Comparison of ENCODE assay signal across 27 cellular contexts in genomic region chr3:107795514-107796094, GRCh38.
DNase-seq lines count a peak whose midpoint lies in the region; ATAC-seq, FAIRE-seq and TF ChIP-seq lines count a peak whose summit lies in the region.
"Had no signal": no experiment of that assay in that cellular context is flagged by ENCODE, and none has a peak within 500 bp of the region (broad histone marks: within the 10 kb centered on the region; RNA-seq: fewer than 3 reads in every experiment).

No MANE protein-coding gene starts in this region.

- H3K4me2 ChIP-seq in HepG2 (ENCODE audit: low read depth, low read length) = no peak overlapping the region
- H3K4me2 ChIP-seq: hepatocyte, KMS-11 had no signal

- peaks cover 73% of the 10 kb centered on the region for H3K36me3 Mint-ChIP-seq in activated B cell treated with CpG ODN at 0.5 μM for 24 hours (ENCODE audit: low read depth)
- peaks cover 22 to 46% of the 10 kb centered on the region in 2 donors for H3K36me3 Mint-ChIP-seq in stimulated activated naive B cell treated with anti-CD40 and anti-IgM and Interleukin-4, amounts not matched to agents 10 μg/mL and 1 μg/mL and 100 μg/mL, for 72 hours

- H3K27ac Mint-ChIP-seq in activated B cell treated with CpG ODN at 0.5 μM for 24 hours = peak overlapping the region; percentile 63
- H3K27ac Mint-ChIP-seq in stimulated activated naive B cell treated with anti-CD40 and anti-IgM and Interleukin-4, amounts not matched to agents 10 μg/mL and 1 μg/mL and 100 μg/mL, for 72 hours = peak overlapping the region; percentile 94
- H3K27ac Mint-ChIP-seq: dendritic cell treated with granulocyte-macrophage colony-stimulating factor and Interleukin-4, amounts not matched to agents 40 ng/mL and 50 ng/mL, for 4 days had no signal

- DNase-seq in activated B cell treated with CpG ODN at 0.5 μM for 24 hours = no peak
- no peak for DNase-seq in left ventricle myocardium superior
- no peak for DNase-seq in stimulated activated naive B cell treated with anti-CD40 and anti-IgM and Interleukin-4, amounts not matched to agents 10 μg/mL and 1 μg/mL and 100 μg/mL, for 72 hours
- no peak for DNase-seq in HepG2 (ENCODE audit: low spot score)
- DNase-seq in T-helper 1 cell = no peak
- DNase-seq in NCI-H774 (lab: John Stamatoyannopoulos, UW) = no peak
- DNase-seq: activated CD4-positive, CD25-positive, alpha-beta regulatory T cell treated with anti-CD3 and anti-CD28 coated beads, Interleukin-2, amount 50 U/mL, for 72 hours; DMS79; foreskin fibroblast; NCI-H1092; NCI-H2081; NCI-H446 treated with DMSO at 0.1 percent for 48 hours; psoas muscle; stimulated activated CD4-positive, alpha-beta T cell treated with anti-CD3 and anti-CD28 coated beads, Interleukin-4, amount 100 ng/mL, for 1 hour; upper lobe of right lung had no signal

- peak overlapping the region; percentile 63 for H3K4me3 Mint-ChIP-seq in activated B cell treated with CpG ODN at 0.5 μM for 24 hours
- peak overlapping the region in 1 of 2 donors; percentile 55 for H3K4me3 Mint-ChIP-seq in stimulated activated naive B cell treated with anti-CD40 and anti-IgM and Interleukin-4, amounts not matched to agents 10 μg/mL and 1 μg/mL and 100 μg/mL, for 72 hours
- H3K4me3 Mint-ChIP-seq: dendritic cell treated with granulocyte-macrophage colony-stimulating factor and Interleukin-4, amounts not matched to agents 40 ng/mL and 50 ng/mL, for 4 days; nephron had no signal

- no peak overlapping the region for H3K4me3 ChIP-seq in HepG2 (replicated peaks in 1 of 3; ENCODE audit: insufficient read depth in 1 of 3, low read depth in 2 of 3, low read length in 3 of 3)
- H3K4me3 ChIP-seq: hepatocyte, psoas muscle, upper lobe of right lung had no signal

- TF ChIP-seq EP300 in HepG2 (IDR thresholded peaks at IDR 0.05; ENCODE audit: low read depth in 2 of 2, low read length in 2 of 2) = no peak
- no peak for TF ChIP-seq EP300 in HepG2 (CRISPR knock-in tag; IDR thresholded peaks at IDR 0.05; ENCODE audit: borderline replicate concordance)

- 97% methylated on average over 3 of the region's 3 CpGs for WGBS in HepG2 (ENCODE audit: low lambda C conversion rate)

- ATAC-seq in GM21423 (IDR thresholded peaks at IDR 0.05; ENCODE audit: unreplicated experiment) (peak; percentile 62), activated B cell treated with CpG ODN at 0.5 μM for 24 hours (ENCODE audit: low read depth) (peak; percentile 25), left ventricle myocardium superior (peak; percentile 76), HepG2 (no peak)
- ATAC-seq in stimulated activated naive B cell treated with anti-CD40 and anti-IgM and Interleukin-4, amounts not matched to agents 10 μg/mL and 1 μg/mL and 100 μg/mL, for 72 hours (replicated peaks) = peak; percentile 45 to 58

- no peak for TF ChIP-seq POLR2A in HepG2 (IDR thresholded peaks at IDR 0.05; ENCODE audit: insufficient read depth in 1 of 2, low read depth in 2 of 2, low read length in 2 of 2)

- H2AFZ ChIP-seq in HepG2 (ENCODE audit: low read length) = no peak overlapping the region
- H2AFZ ChIP-seq: hepatocyte had no signal

- H3K27me3 Mint-ChIP-seq in activated B cell treated with CpG ODN at 0.5 μM for 24 hours = no peaks in the 10 kb centered on the region
- no peaks in the 10 kb centered on the region for H3K27me3 Mint-ChIP-seq in stimulated activated naive B cell treated with anti-CD40 and anti-IgM and Interleukin-4, amounts not matched to agents 10 μg/mL and 1 μg/mL and 100 μg/mL, for 72 hours
- H3K27me3 Mint-ChIP-seq: dendritic cell treated with granulocyte-macrophage colony-stimulating factor and Interleukin-4, amounts not matched to agents 40 ng/mL and 50 ng/mL, for 4 days had no signal

- in situ Hi-C loops in HepG2 (cut with HindIII; ENCODE audit: extremely low pct_ligation_motif_present, low pct_unique_long_range_greater_than_20kb) = no loop called here

- TF ChIP-seq RAD21 in HepG2 (CRISPR knock-in tag; IDR thresholded peaks at IDR 0.05) = no peak

- peaks cover 14% of the 10 kb centered on the region for H3K4me1 ChIP-seq in HepG2 (ENCODE audit: insufficient read depth, low read length)
- H3K4me1 ChIP-seq: psoas muscle had no signal

- CTCF ChIA-PET in activated B cell treated with CpG ODN at 0.5 μM for 24 hours (lab: Charles Lee) (no interaction called here), HepG2 (lab: Yijun Ruan, JAX; ENCODE audit: low intra/inter-chr PET ratio, low total read pairs) (no interaction called here)

- no peaks in the 10 kb centered on the region for H3K9me3 ChIP-seq in HepG2 (ENCODE audit: low read length)
- H3K9me3 ChIP-seq: psoas muscle, upper lobe of right lung had no signal

- H3K27me3 ChIP-seq in HepG2 (ENCODE audit: control insufficient read depth in 1 of 2, insufficient read depth in 2 of 2, low read length in 2 of 2) = no peaks in the 10 kb centered on the region
- H3K27me3 ChIP-seq: hepatocyte, upper lobe of right lung had no signal

- no peak for FAIRE-seq in HepG2 (lab: Jason Lieb, UNC)
- FAIRE-seq: bronchial epithelial cell, endothelial cell of umbilical vein, GM12891, GM19239, H1, islet of Langerhans had no signal

- H3K79me2 ChIP-seq in HepG2 (ENCODE audit: insufficient read depth, low read length) = no peaks in the 10 kb centered on the region
- H3K79me2 ChIP-seq: hepatocyte had no signal

- H3K9me3 Mint-ChIP-seq in activated B cell treated with CpG ODN at 0.5 μM for 24 hours = no peaks in the 10 kb centered on the region
- peaks cover 0 to under 1% of the 10 kb centered on the region in 2 donors for H3K9me3 Mint-ChIP-seq in stimulated activated naive B cell treated with anti-CD40 and anti-IgM and Interleukin-4, amounts not matched to agents 10 μg/mL and 1 μg/mL and 100 μg/mL, for 72 hours
- H3K9me3 Mint-ChIP-seq: nephron had no signal

- peaks cover 8 to 32% of the 10 kb centered on the region in 2 experiments for H3K36me3 ChIP-seq in HepG2 (replicated peaks in 1 of 2; ENCODE audit: control insufficient read depth in 1 of 2, insufficient read depth in 2 of 2, low read length in 2 of 2)

- POLR2A ChIA-PET in activated B cell treated with CpG ODN at 0.5 μM for 24 hours (lab: Charles Lee) = no interaction called here
- POLR2A ChIA-PET in HepG2 (lab: Yijun Ruan, JAX) = no interaction called here

- H3K9ac ChIP-seq in HepG2 (ENCODE audit: insufficient read depth, low read depth, low read length) = no peak overlapping the region
- H3K9ac ChIP-seq: KMS-11 had no signal

- BruUV-seq in HepG2 (replicated peaks; lab: Mats Ljungman, UMichigan) = no TSS peak

- TF ChIP-seq CTCF in activated B cell treated with CpG ODN at 0.5 μM for 24 hours (IDR thresholded peaks at IDR 0.05) (no peak), HepG2 (CRISPR knock-in tag; IDR thresholded peaks at IDR 0.05) (no peak)

- no peaks in the 10 kb centered on the region for H4K20me1 ChIP-seq in HepG2 (ENCODE audit: insufficient read depth, low read length)

- intact Hi-C loops in activated B cell treated with CpG ODN at 0.5 μM for 24 hours (cut with micrococcal nuclease) (no loop called here), left ventricle myocardium superior (cut with micrococcal nuclease) (no loop called here), HepG2 (cut with micrococcal nuclease; ENCODE audit: unreplicated experiment) (no loop called here)

- H3K27ac ChIP-seq in HepG2 (ENCODE audit: extremely low read length, insufficient read depth, low read length) = no peak overlapping the region
- H3K27ac ChIP-seq: hepatocyte, KMS-11, RWPE1, upper lobe of right lung had no signal

- peaks cover 24% of the 10 kb centered on the region for H3K4me1 Mint-ChIP-seq in activated B cell treated with CpG ODN at 0.5 μM for 24 hours
- peaks cover 9 to 27% of the 10 kb centered on the region in 2 donors for H3K4me1 Mint-ChIP-seq in stimulated activated naive B cell treated with anti-CD40 and anti-IgM and Interleukin-4, amounts not matched to agents 10 μg/mL and 1 μg/mL and 100 μg/mL, for 72 hours

TF ChIP-seq in HepG2, 621 proteins besides CTCF, POLR2A, EP300 and RAD21:
- TF ChIP-seq ZNF160 (CRISPR knock-in tag; IDR thresholded peaks at IDR 0.05) (no peak), SIX1 (CRISPR knock-in tag; IDR thresholded peaks at IDR 0.05; ENCODE audit: borderline replicate concordance) (no peak), YEATS4 (CRISPR knock-in tag; IDR thresholded peaks at IDR 0.05; ENCODE audit: borderline replicate concordance) (no peak), FOXK2 (IDR thresholded peaks at IDR 0.05) (no peak), HMG20A (CRISPR knock-in tag; IDR thresholded peaks at IDR 0.05; ENCODE audit: borderline replicate concordance) (no peak), MAF1 (CRISPR knock-in tag; IDR thresholded peaks at IDR 0.05; ENCODE audit: borderline replicate concordance) (no peak), SETDB1 (CRISPR knock-in tag; IDR thresholded peaks at IDR 0.05; ENCODE audit: borderline replicate concordance) (no peak), ZNF598 (CRISPR knock-in tag; IDR thresholded peaks at IDR 0.05; ENCODE audit: borderline replicate concordance) (no peak), ZNF225 (CRISPR knock-in tag; IDR thresholded peaks at IDR 0.05) (no peak), ZBTB7B (CRISPR knock-in tag; IDR thresholded peaks at IDR 0.05) (no peak), RBM22 (optimal IDR thresholded peaks at IDR 0.05; ENCODE audit: low read length) (no peak)
